Comparison of ENCODE assay signal across 9 cellular contexts in the genomic region with DNA sequence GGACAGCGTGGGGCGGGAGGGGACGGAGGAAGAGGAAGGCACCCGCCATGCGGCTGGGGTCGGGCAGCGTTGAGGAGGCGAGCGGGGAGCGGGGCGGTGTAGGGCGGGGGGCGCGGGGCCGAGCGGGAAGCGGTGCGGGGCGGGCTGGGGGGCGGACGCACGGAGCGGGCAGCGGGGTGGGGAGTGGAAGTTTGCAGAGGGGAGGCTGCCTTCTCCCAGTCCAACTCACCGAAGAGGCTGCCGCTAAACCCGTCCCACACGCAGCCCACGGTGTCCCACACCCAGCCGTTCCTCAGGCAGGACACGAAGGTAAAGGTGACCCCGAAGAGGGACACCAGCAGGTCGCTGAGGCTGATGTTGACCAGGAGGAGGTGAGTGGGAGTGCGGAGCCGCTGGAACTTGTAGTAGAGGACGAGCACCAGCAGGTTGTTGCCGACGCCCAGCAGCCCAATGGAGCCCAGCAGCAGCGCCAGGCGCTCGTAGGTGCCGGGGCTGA. TPM values are rescaled to one million over a fixed set of nuclear protein-coding genes. Genes with fewer than 3 reads are reported as not detected.
A peak's percentile ranks its signal among the peaks of the same experiment; 100 is the strongest.
DNase-seq lines count a peak whose midpoint lies in the region; ATAC-seq and TF ChIP-seq lines count a peak whose summit lies in the region.
"Had no signal": no experiment of that assay in that cellular context is flagged by ENCODE, and none has a peak within 500 bp of the region (broad histone marks: within the 10 kb centered on the region; RNA-seq: fewer than 3 reads in every experiment).

No MANE protein-coding gene starts in this region.

- H3K27ac Mint-ChIP-seq in activated T-helper 1 cell treated with anti-CD3 and anti-CD28 coated beads, Interleukin-12 subunit alpha, Interleukin-12 subunit beta, Interleukin-2, Interleukin-4 antibody, amounts not matched to agents 30 ng/mL and 10 ng/mL and 1 ng/mL, durations not matched to agents 14 hours and 24 hours and 36 hours: peak overlapping the region; percentile 82

- peaks cover 9% of the 10 kb centered on the region for H3K9me3 Mint-ChIP-seq in activated T-helper 1 cell treated with anti-CD3 and anti-CD28 coated beads, Interleukin-12 subunit alpha, Interleukin-12 subunit beta, Interleukin-2, Interleukin-4 antibody, amounts not matched to agents 30 ng/mL and 10 ng/mL and 1 ng/mL, durations not matched to agents 14 hours and 24 hours and 36 hours

- peaks cover 19% of the 10 kb centered on the region for H3K36me3 Mint-ChIP-seq in activated T-helper 1 cell treated with anti-CD3 and anti-CD28 coated beads, Interleukin-12 subunit alpha, Interleukin-12 subunit beta, Interleukin-2, Interleukin-4 antibody, amounts not matched to agents 30 ng/mL and 10 ng/mL and 1 ng/mL, durations not matched to agents 14 hours and 24 hours and 36 hours (ENCODE audit: low read depth)

- peaks cover 59% of the 10 kb centered on the region for H3K4me1 Mint-ChIP-seq in activated T-helper 1 cell treated with anti-CD3 and anti-CD28 coated beads, Interleukin-12 subunit alpha, Interleukin-12 subunit beta, Interleukin-2, Interleukin-4 antibody, amounts not matched to agents 30 ng/mL and 10 ng/mL and 1 ng/mL, durations not matched to agents 14 hours and 24 hours and 36 hours (ENCODE audit: low read depth)

- intact Hi-C loops in cardiac septum (cut with DNase I): loop anchor here (5.0 to 10.0 kb wide), 2 partner anchors 122 to 205 kb away; a partner anchor contains a TSS
- intact Hi-C loops in activated T-helper 1 cell treated with anti-CD3 and anti-CD28 coated beads, Interleukin-12 subunit alpha, Interleukin-12 subunit beta, Interleukin-2, Interleukin-4 antibody, amounts not matched to agents 30 ng/mL and 10 ng/mL and 1 ng/mL, durations not matched to agents 14 hours and 24 hours and 36 hours (cut with micrococcal nuclease): loop anchor here (1.0 to 2.0 kb wide), 7 partner anchors 12 to 1615 kb away; a partner anchor contains a TSS
- intact Hi-C loops in left ventricle myocardium inferior (cut with micrococcal nuclease): no loop called here
- intact Hi-C loops in sigmoid colon (cut with DNase I): loop anchor here (2.0 to 10.0 kb wide), 4 partner anchors 125 to 1615 kb away; a partner anchor contains a TSS

- peak overlapping the region; percentile 73 for H3K27ac ChIP-seq in cardiac muscle cell
- peak overlapping the region; percentile 77 for H3K27ac ChIP-seq in left ventricle myocardium inferior (replicated peaks)
- peak overlapping the region; percentile 81 to 90 (median 84) for H3K27ac ChIP-seq in sigmoid colon

- H3K27me3 Mint-ChIP-seq in activated T-helper 1 cell treated with anti-CD3 and anti-CD28 coated beads, Interleukin-12 subunit alpha, Interleukin-12 subunit beta, Interleukin-2, Interleukin-4 antibody, amounts not matched to agents 30 ng/mL and 10 ng/mL and 1 ng/mL, durations not matched to agents 14 hours and 24 hours and 36 hours (ENCODE audit: insufficient read depth): no peaks in the 10 kb centered on the region

- H3K27me3 ChIP-seq in cardiac muscle cell (no peaks in the 10 kb centered on the region), left ventricle myocardium inferior (ENCODE audit: low read depth) (no peaks in the 10 kb centered on the region), sigmoid colon (no peaks in the 10 kb centered on the region)

- no peak for TF ChIP-seq POLR2A in sigmoid colon (IDR thresholded peaks at IDR 0.05)

- DNase-seq in cardiac muscle cell (ENCODE audit: low read depth in 1 of 2, low spot score in 1 of 2) (peak; percentile 27 to 44), cardiac septum (ENCODE audit: low spot score) (no peak), NCI-H69 (lab: John Stamatoyannopoulos, UW) (peak; percentile 69), left ventricle myocardium inferior (peak; percentile 25), sigmoid colon (peak; percentile 70), NCI-H2107 (lab: John Stamatoyannopoulos, UW) (no peak)
- peak; percentile 24 for DNase-seq in activated T-helper 1 cell treated with anti-CD3 and anti-CD28 coated beads, Interleukin-12 subunit alpha, Interleukin-12 subunit beta, Interleukin-2, Interleukin-4 antibody, amounts not matched to agents 30 ng/mL and 10 ng/mL and 1 ng/mL, durations not matched to agents 14 hours and 24 hours and 36 hours (ENCODE audit: low spot score)

- H3K4me3 ChIP-seq in cardiac muscle cell: peak overlapping the region; percentile 91
- peak overlapping the region; percentile 75 for H3K4me3 ChIP-seq in left ventricle myocardium inferior
- H3K4me3 ChIP-seq in sigmoid colon: peak overlapping the region; percentile 76 to 93 (median 89)

- H3K36me3 ChIP-seq in cardiac muscle cell (no peaks in the 10 kb centered on the region), left ventricle myocardium inferior (peaks cover 5% of the 10 kb centered on the region), sigmoid colon (peaks cover 0 to 7% (median 0%) of the 10 kb centered on the region in 4 donors)

- peaks cover 10% of the 10 kb centered on the region for H3K4me1 ChIP-seq in cardiac muscle cell (ENCODE audit: low read depth)
- peaks cover 26% of the 10 kb centered on the region for H3K4me1 ChIP-seq in left ventricle myocardium inferior
- H3K4me1 ChIP-seq in sigmoid colon: peaks cover 0 to 37% (median 20%) of the 10 kb centered on the region in 4 donors

- 1 to 2% methylated on average over 41 to 42 of the region's 42 CpGs for WGBS in sigmoid colon, 2 donors

- no peak for TF ChIP-seq EP300 in sigmoid colon (IDR thresholded peaks at IDR 0.05)

- H3K9me3 ChIP-seq in cardiac muscle cell (ENCODE audit: low read depth): no peaks in the 10 kb centered on the region
- H3K9me3 ChIP-seq in left ventricle myocardium inferior (replicated peaks): peaks cover 21% of the 10 kb centered on the region
- H3K9me3 ChIP-seq in sigmoid colon: no peaks in the 10 kb centered on the region

- ATAC-seq in HG02884 (IDR thresholded peaks at IDR 0.05; ENCODE audit: unreplicated experiment): peak; percentile 43

- no peak for TF ChIP-seq CTCF in cardiac muscle cell (IDR thresholded peaks at IDR 0.05; ENCODE audit: low read depth, low read length)
- no peak for TF ChIP-seq CTCF in left ventricle myocardium inferior (IDR thresholded peaks at IDR 0.05; ENCODE audit: borderline replicate concordance)
- TF ChIP-seq CTCF in sigmoid colon (IDR thresholded peaks at IDR 0.05): no peak

- peak overlapping the region; percentile 84 for H3K4me3 Mint-ChIP-seq in activated T-helper 1 cell treated with anti-CD3 and anti-CD28 coated beads, Interleukin-12 subunit alpha, Interleukin-12 subunit beta, Interleukin-2, Interleukin-4 antibody, amounts not matched to agents 30 ng/mL and 10 ng/mL and 1 ng/mL, durations not matched to agents 14 hours and 24 hours and 36 hours

RNA-seq across cellular contexts. Expression of a gene that starts 0.5 kb away (rescaled TPM):
- total RNA-seq in cardiac muscle cell (5.6 and 8.8 TPM in 2 replicates), cardiac septum (5.7 TPM), left ventricle myocardium inferior (8.2 TPM), sigmoid colon (1 to 10 TPM; 6.1 to 8.0 (median 6.6) TPM)
- polyA plus RNA-seq in cardiac muscle cell (3.3 and 6.6 TPM in 2 replicates), sigmoid colon (1 to 10 TPM; 1.6 to 3.9 (median 2.4) TPM)
- 17.8 and 20.8 TPM in 2 replicates for total RNA-seq in activated T-helper 1 cell treated with anti-CD3 and anti-CD28 coated beads, Interleukin-12 subunit alpha, Interleukin-12 subunit beta, Interleukin-2, Interleukin-4 antibody, amounts not matched to agents 30 ng/mL and 10 ng/mL and 1 ng/mL, durations not matched to agents 14 hours and 24 hours and 36 hours

RNA-seq across cellular contexts. Expression of a gene that starts 0.5 kb away (rescaled TPM):
- 17.5 and 23.5 TPM in 2 replicates for total RNA-seq in cardiac muscle cell
- polyA plus RNA-seq in cardiac muscle cell: 19.7 and 47.1 TPM in 2 replicates
- total RNA-seq in cardiac septum: 5.7 TPM
- total RNA-seq in activated T-helper 1 cell treated with anti-CD3 and anti-CD28 coated beads, Interleukin-12 subunit alpha, Interleukin-12 subunit beta, Interleukin-2, Interleukin-4 antibody, amounts not matched to agents 30 ng/mL and 10 ng/mL and 1 ng/mL, durations not matched to agents 14 hours and 24 hours and 36 hours: 9.5 and 11.1 TPM in 2 replicates
- 6.1 TPM for total RNA-seq in left ventricle myocardium inferior
- total RNA-seq in sigmoid colon: 10 to 100 TPM in 1 of 4 donors, 1 to 10 TPM in 3; 2.5 to 12.8 (median 5.2) TPM
- polyA plus RNA-seq in sigmoid colon: 10 to 100 TPM; 20.0 to 58.9 (median 53.4) TPM

RNA-seq across cellular contexts. Expression of a gene that starts 12.4 kb away (rescaled TPM):
- total RNA-seq in cardiac muscle cell (0.25 TPM in 1 of 2 replicates, not detected in the other), cardiac septum (not detected), left ventricle myocardium inferior (not detected), sigmoid colon (not detected)
- polyA plus RNA-seq in cardiac muscle cell (not detected in 2 replicates), sigmoid colon (under 1 TPM in 1 of 3 donors, not detected in 2; 0.09 TPM)
- total RNA-seq in activated T-helper 1 cell treated with anti-CD3 and anti-CD28 coated beads, Interleukin-12 subunit alpha, Interleukin-12 subunit beta, Interleukin-2, Interleukin-4 antibody, amounts not matched to agents 30 ng/mL and 10 ng/mL and 1 ng/mL, durations not matched to agents 14 hours and 24 hours and 36 hours: not detected in 2 replicates
- total RNA-seq: subcutaneous adipose tissue had no signal

Comparison
In these comparisons a context has a peak if more than half of its experiments do, and no peak if none do; other contexts are left out.
1. DNase-seq: peak in cardiac muscle cell (2 of 2), NCI-H69 (single experiment), activated T-helper 1 cell treated with anti-CD3 and anti-CD28 coated beads, Interleukin-12 subunit alpha, Interleukin-12 subunit beta, Interleukin-2, Interleukin-4 antibody, amounts not matched to agents 30 ng/mL and 10 ng/mL and 1 ng/mL, durations not matched to agents 14 hours and 24 hours and 36 hours (single experiment), left ventricle myocardium inferior (single experiment) and sigmoid colon (single experiment); none in cardiac septum (single experiment) and NCI-H2107 (single experiment).
2. Peak in every context shown above with its lines, with median percentiles within 50 percentile points of each other: H3K27ac ChIP-seq and H3K4me3 ChIP-seq.